In genomic region chrX:134999469-134999868, GRCh38 we compare ENCODE assay signal across 8 cellular contexts. TPM values are rescaled to one million over a fixed set of nuclear protein-coding genes. Genes with fewer than 3 reads are reported as not detected.
DNase-seq lines count a peak whose midpoint lies in the region; ATAC-seq and TF ChIP-seq lines count a peak whose summit lies in the region.

No MANE protein-coding gene starts in this region.

- no peak overlapping the region for H3K9ac ChIP-seq in Karpas-422 (ENCODE audit: low read length)

- TF ChIP-seq CTCF in cardiac muscle cell (IDR thresholded peaks at IDR 0.05; ENCODE audit: low read depth, low read length) (peak; percentile 39), upper lobe of left lung (IDR thresholded peaks at IDR 0.05) (peak in 5 of 6 experiments; percentile 15 to 48 (median 20))

- TF ChIP-seq EP300 in upper lobe of left lung (IDR thresholded peaks at IDR 0.05): no peak

- no peak overlapping the region for H3K4me2 ChIP-seq in Karpas-422 (ENCODE audit: low read depth, low read length, poor library complexity, severe bottlenecking)

- H4K20me1 ChIP-seq in Karpas-422 (ENCODE audit: insufficient read depth, low read depth, low read length): no peaks in the 10 kb centered on the region

- no peak overlapping the region for H2AFZ ChIP-seq in Karpas-422 (ENCODE audit: low read length)

- ATAC-seq in upper lobe of left lung (ENCODE audit: low FRiP score in 2 of 2): peak in 1 of 2 donors; percentile 50
- no peak for ATAC-seq in HG03196 (IDR thresholded peaks at IDR 0.05; ENCODE audit: unreplicated experiment)
- no peak for ATAC-seq in HG02678 (IDR thresholded peaks at IDR 0.05; ENCODE audit: unreplicated experiment)

- no peak overlapping the region for H3K27ac Mint-ChIP-seq in activated CD4-positive, alpha-beta T cell treated with anti-CD3 and anti-CD28 coated beads, Interleukin-2, amount 10 ng/mL, durations not matched to agents 7 days and 5 days

- in situ Hi-C loops in SK-MEL-5 (cut with HindIII; ENCODE audit: low pct_unique_long_range_greater_than_20kb, low sequenced_read_pairs): no loop called here

- CTCF ChIA-PET in activated CD4-positive, alpha-beta T cell treated with anti-CD3 and anti-CD28 coated beads, Interleukin-2, amount 10 ng/mL, durations not matched to agents 7 days and 5 days (lab: Charles Lee): no interaction called here

- H3K79me2 ChIP-seq in Karpas-422 (ENCODE audit: low read length): no peaks in the 10 kb centered on the region

- no peak overlapping the region for H3K4me3 Mint-ChIP-seq in activated CD4-positive, alpha-beta T cell treated with anti-CD3 and anti-CD28 coated beads, Interleukin-2, amount 10 ng/mL, durations not matched to agents 7 days and 5 days

- H3K9me3 ChIP-seq in Karpas-422 (ENCODE audit: low read length): no peaks in the 10 kb centered on the region
- no peaks in the 10 kb centered on the region for H3K9me3 ChIP-seq in cardiac muscle cell (ENCODE audit: low read depth)
- H3K9me3 ChIP-seq in upper lobe of left lung: no peaks in the 10 kb centered on the region

- H3K9me2 ChIP-seq in Karpas-422 (replicated peaks; ENCODE audit: insufficient read depth, low read length): no peaks in the 10 kb centered on the region

- H3K36me3 Mint-ChIP-seq in activated CD4-positive, alpha-beta T cell treated with anti-CD3 and anti-CD28 coated beads, Interleukin-2, amount 10 ng/mL, durations not matched to agents 7 days and 5 days (ENCODE audit: low read depth): no peaks in the 10 kb centered on the region

- peaks cover 7% of the 10 kb centered on the region for H3K4me1 ChIP-seq in Karpas-422 (ENCODE audit: low read length)
- H3K4me1 ChIP-seq in cardiac muscle cell (ENCODE audit: low read depth): peaks cover 11% of the 10 kb centered on the region
- H3K4me1 ChIP-seq in upper lobe of left lung: peaks cover 0 to 5% (median 1%) of the 10 kb centered on the region in 4 donors

- DNase-seq in DMS53 treated with DMSO at 0.1 percent for 48 hours (lab: John Stamatoyannopoulos, UW; ENCODE audit: unreplicated experiment) (peak; percentile 52), Karpas-422 (peak; percentile 75), SK-MEL-5 (ENCODE audit: low read depth, low spot score) (peak; percentile 65), cardiac muscle cell (ENCODE audit: low read depth in 1 of 2, low spot score in 1 of 2) (peak; percentile 25 to 71), upper lobe of left lung (no peak)
- no peak for DNase-seq in activated CD4-positive, alpha-beta T cell treated with anti-CD3 and anti-CD28 coated beads, Interleukin-2, amount 10 ng/mL, durations not matched to agents 7 days and 5 days

- H3K4me1 Mint-ChIP-seq in activated CD4-positive, alpha-beta T cell treated with anti-CD3 and anti-CD28 coated beads, Interleukin-2, amount 10 ng/mL, durations not matched to agents 7 days and 5 days: peaks cover 12% of the 10 kb centered on the region

- TF ChIP-seq POLR2A in upper lobe of left lung (IDR thresholded peaks at IDR 0.05): no peak

- H3K36me3 ChIP-seq in Karpas-422 (ENCODE audit: insufficient read depth, low read length) (no peaks in the 10 kb centered on the region), cardiac muscle cell (no peaks in the 10 kb centered on the region), upper lobe of left lung (no peaks in the 10 kb centered on the region)

- H3K27me3 ChIP-seq in Karpas-422 (ENCODE audit: low read length) (no peaks in the 10 kb centered on the region), cardiac muscle cell (no peaks in the 10 kb centered on the region), upper lobe of left lung (no peaks in the 10 kb centered on the region)

- H3K4me3 ChIP-seq in Karpas-422 (ENCODE audit: low read length) (no peak overlapping the region), cardiac muscle cell (no peak overlapping the region), upper lobe of left lung (no peak overlapping the region)

- POLR2A ChIA-PET in activated CD4-positive, alpha-beta T cell treated with anti-CD3 and anti-CD28 coated beads, Interleukin-2, amount 10 ng/mL, durations not matched to agents 7 days and 5 days (lab: Charles Lee): no interaction called here

- peaks cover 9% of the 10 kb centered on the region for H3K27me3 Mint-ChIP-seq in activated CD4-positive, alpha-beta T cell treated with anti-CD3 and anti-CD28 coated beads, Interleukin-2, amount 10 ng/mL, durations not matched to agents 7 days and 5 days

- H3K27ac ChIP-seq in Karpas-422 (ENCODE audit: low read length) (no peak overlapping the region), cardiac muscle cell (no peak overlapping the region), upper lobe of left lung (no peak overlapping the region)

- H3K9me3 Mint-ChIP-seq in activated CD4-positive, alpha-beta T cell treated with anti-CD3 and anti-CD28 coated beads, Interleukin-2, amount 10 ng/mL, durations not matched to agents 7 days and 5 days: no peaks in the 10 kb centered on the region

- WGBS in upper lobe of left lung, 2 donors: 23 to 26% methylated on average over 4 of the region's 4 CpGs

RNA-seq across cellular contexts. Expression of gene SMIM10, which starts 8.7 kb away (rescaled TPM):
- total RNA-seq in Karpas-422 (2014; rRNA removed; shearing (Covaris generic); ENCODE audit: low replicate concordance): not detected in 2 replicates
- total RNA-seq in SK-MEL-5 (2014; rRNA removed; shearing (Covaris generic)): 0.26 and 1.3 TPM in 2 replicates
- 0.47 and 0.55 TPM in 2 replicates for polyA plus RNA-seq in SK-MEL-5 (2015; cell fraction: cytosol; rRNA removed)
- polyA plus RNA-seq in SK-MEL-5 (2015; cell fraction: nucleus; rRNA removed): not detected in 2 replicates
- total RNA-seq in cardiac muscle cell: 2.4 and 2.6 TPM in 2 replicates
- 3.0 and 5.5 TPM in 2 replicates for polyA plus RNA-seq in cardiac muscle cell
- 1 to 10 TPM in 4 of 6 donors, under 1 TPM in 1, not detected in 1; 0.44 to 5.6 (median 2.3) TPM for total RNA-seq in upper lobe of left lung
- under 1 TPM in 1 of 2 experiments, not detected in 1; 0.21 TPM for total RNA-seq in activated CD4-positive, alpha-beta T cell treated with anti-CD3 and anti-CD28 coated beads, Interleukin-2, amount 10 ng/mL, durations not matched to agents 7 days and 5 days

RNA-seq across cellular contexts. Expression of gene RTL8B, which starts 22.9 kb away (rescaled TPM):
- not detected in 2 replicates for total RNA-seq in Karpas-422 (2014; rRNA removed; shearing (Covaris generic); ENCODE audit: low replicate concordance)
- 1.5 and 2.2 TPM in 2 replicates for total RNA-seq in SK-MEL-5 (2014; rRNA removed; shearing (Covaris generic))
- polyA plus RNA-seq in SK-MEL-5 (2015; cell fraction: cytosol; rRNA removed): 7.1 and 9.1 TPM in 2 replicates
- polyA plus RNA-seq in SK-MEL-5 (2015; cell fraction: nucleus; rRNA removed): 1.7 and 3.8 TPM in 2 replicates
- total RNA-seq in cardiac muscle cell: 24.4 and 32.3 TPM in 2 replicates
- 49.3 and 68.8 TPM in 2 replicates for polyA plus RNA-seq in cardiac muscle cell
- total RNA-seq in upper lobe of left lung: 10 to 100 TPM in 4 of 6 donors, 1 to 10 TPM in 2; 6.3 to 14.3 (median 10.6) TPM
- total RNA-seq in activated CD4-positive, alpha-beta T cell treated with anti-CD3 and anti-CD28 coated beads, Interleukin-2, amount 10 ng/mL, durations not matched to agents 7 days and 5 days: under 1 TPM; 0.12 TPM

RNA-seq across cellular contexts. Expression of gene RTL8C, which starts 32.7 kb away (rescaled TPM):
- not detected in 2 replicates for total RNA-seq in Karpas-422 (2014; rRNA removed; shearing (Covaris generic); ENCODE audit: low replicate concordance)
- 34.7 and 41.1 TPM in 2 replicates for total RNA-seq in SK-MEL-5 (2014; rRNA removed; shearing (Covaris generic))
- polyA plus RNA-seq in SK-MEL-5 (2015; cell fraction: cytosol; rRNA removed): 108 and 148 TPM in 2 replicates
- polyA plus RNA-seq in SK-MEL-5 (2015; cell fraction: nucleus; rRNA removed): 46.6 and 61.6 TPM in 2 replicates
- total RNA-seq in cardiac muscle cell (241 and 327 TPM in 2 replicates), upper lobe of left lung (100 to 1,000 TPM in 1 of 6 donors, 10 to 100 TPM in 5; 24.3 to 107 (median 70.4) TPM)
- polyA plus RNA-seq in cardiac muscle cell: 562 and 724 TPM in 2 replicates
- total RNA-seq in activated CD4-positive, alpha-beta T cell treated with anti-CD3 and anti-CD28 coated beads, Interleukin-2, amount 10 ng/mL, durations not matched to agents 7 days and 5 days: 10 to 100 TPM; 15.0 to 15.6 TPM

RNA-seq across cellular contexts. Expression of gene RTL8A, which starts 52.5 kb away (rescaled TPM):
- total RNA-seq in Karpas-422 (2014; rRNA removed; shearing (Covaris generic); ENCODE audit: low replicate concordance): not detected in 2 replicates
- total RNA-seq in SK-MEL-5 (2014; rRNA removed; shearing (Covaris generic)): 8.4 and 10.4 TPM in 2 replicates
- 70.1 and 101 TPM in 2 replicates for polyA plus RNA-seq in SK-MEL-5 (2015; cell fraction: cytosol; rRNA removed)
- 50.0 and 64.1 TPM in 2 replicates for polyA plus RNA-seq in SK-MEL-5 (2015; cell fraction: nucleus; rRNA removed)
- total RNA-seq in cardiac muscle cell: 45.9 and 58.5 TPM in 2 replicates
- polyA plus RNA-seq in cardiac muscle cell: 211 and 216 TPM in 2 replicates
- 10 to 100 TPM; 11.9 to 76.5 (median 34.6) TPM for total RNA-seq in upper lobe of left lung
- total RNA-seq in activated CD4-positive, alpha-beta T cell treated with anti-CD3 and anti-CD28 coated beads, Interleukin-2, amount 10 ng/mL, durations not matched to agents 7 days and 5 days: 10 to 100 TPM; 12.1 to 13.5 TPM

Comparison
In these comparisons a context has a peak if more than half of its experiments do, and no peak if none do; other contexts are left out.
1. DNase-seq: peak in DMS53 treated with DMSO at 0.1 percent for 48 hours (single experiment), Karpas-422 (single experiment), SK-MEL-5 (single experiment) and cardiac muscle cell (2 of 2); none in upper lobe of left lung (0 of 2) and activated CD4-positive, alpha-beta T cell treated with anti-CD3 and anti-CD28 coated beads, Interleukin-2, amount 10 ng/mL, durations not matched to agents 7 days and 5 days (single experiment).
2. RNA of gene RTL8C, which starts 32.7 kb away (total RNA-seq): 241 to 327 TPM in cardiac muscle cell, 24.3 to 107 TPM in upper lobe of left lung, 34.7 to 41.1 TPM in SK-MEL-5 and 15.0 to 15.6 TPM in activated CD4-positive, alpha-beta T cell treated with anti-CD3 and anti-CD28 coated beads, Interleukin-2, amount 10 ng/mL, durations not matched to agents 7 days and 5 days; not detected in Karpas-422; every median in the first group is over 10 times any median in the second.